Comparison of ENCODE assay signal across 25 cellular contexts in genomic region chr17:55547027-55547670, GRCh38. TPM values are rescaled to one million over a fixed set of nuclear protein-coding genes. Genes with fewer than 3 reads are reported as not detected.
DNase-seq lines count a peak whose midpoint lies in the region; ATAC-seq and TF ChIP-seq lines count a peak whose summit lies in the region.
"Had no signal": no experiment of that assay in that cellular context is flagged by ENCODE, and none has a peak within 500 bp of the region (broad histone marks: within the 10 kb centered on the region; RNA-seq: fewer than 3 reads in every experiment).

No MANE protein-coding gene starts in this region.

- TF ChIP-seq CTCF in fibroblast of mammary gland (conservative IDR thresholded peaks at IDR 0.05; ENCODE audit: control insufficient read depth, insufficient read depth, low read depth, low read length) = no peak
- no peak for TF ChIP-seq CTCF in osteoblast (IDR thresholded peaks at IDR 0.05; ENCODE audit: extremely low read depth, low read depth, low read length)

- H4K20me1 ChIP-seq in osteoblast (ENCODE audit: insufficient read depth, low read length) = no peaks in the 10 kb centered on the region
- H4K20me1 ChIP-seq: BLaER1 had no signal

- peak overlapping the region; percentile 25 for H3K4me2 ChIP-seq in osteoblast (ENCODE audit: insufficient read depth, low read length)
- H3K4me2 ChIP-seq: BLaER1 had no signal

- in situ Hi-C loops in SK-MEL-5 (cut with HindIII; ENCODE audit: low pct_unique_long_range_greater_than_20kb, low sequenced_read_pairs) = no loop called here

- peak overlapping the region; percentile 54 for H2AFZ ChIP-seq in osteoblast (ENCODE audit: low read length)

- H3K4me1 ChIP-seq in osteoblast (ENCODE audit: insufficient read depth, low read length) = peaks cover 6% of the 10 kb centered on the region
- H3K4me1 ChIP-seq: BLaER1, lower lobe of right lung, tibial artery had no signal

- H3K9me3 ChIP-seq in osteoblast (ENCODE audit: low read depth, low read length) = no peaks in the 10 kb centered on the region
- H3K9me3 ChIP-seq: lower lobe of right lung, tibial artery had no signal

- H3K79me2 ChIP-seq in osteoblast (ENCODE audit: insufficient read depth, low read length) = no peaks in the 10 kb centered on the region

- H3K36me3 ChIP-seq in osteoblast (ENCODE audit: insufficient read depth, low read length) = no peaks in the 10 kb centered on the region
- H3K36me3 ChIP-seq: BLaER1, lower lobe of right lung, tibial artery had no signal

- H3K4me3 ChIP-seq in fibroblast of mammary gland (ENCODE audit: control insufficient read depth, low read depth, low read length) = no peak overlapping the region
- H3K4me3 ChIP-seq in osteoblast (ENCODE audit: insufficient read depth, low read length) = no peak overlapping the region
- H3K4me3 ChIP-seq: BLaER1, lower lobe of right lung, tibial artery had no signal

- DNase-seq in GM03348 (ENCODE audit: low spot score) = peak; percentile 12
- peak; percentile 15 for DNase-seq in SK-MEL-5 (ENCODE audit: low read depth, low spot score)
- peak; percentile 60 for DNase-seq in fibroblast of mammary gland (ENCODE audit: low read depth)
- DNase-seq in osteoblast (ENCODE audit: insufficient read length, low spot score, missing footprints) = no peak
- no peak for DNase-seq in NOMO-1 treated with DMSO at 0.1 percent for 48 hours (lab: John Stamatoyannopoulos, UW; ENCODE audit: unreplicated experiment)
- no peak for DNase-seq in posterior vena cava (ENCODE audit: low spot score)
- DNase-seq in substantia nigra (lab: John Stamatoyannopoulos, UW) = no peak
- DNase-seq: activated naive CD4-positive, alpha-beta T cell treated with Interleukin-2 at 50 U/mL for 16 hours; dermis blood vessel endothelial cell; DMS 273 treated with DMSO at 0.1 percent for 48 hours; GDM1; HFFc6; lower lobe of right lung; naive B cell; NCI-H1105; NCI-H774; stimulated activated CD4-positive, alpha-beta T cell treated with anti-CD3 and anti-CD28 coated beads, Interleukin-12 subunit alpha, Interleukin-12 subunit beta, amount 100 ng/mL, for 4 hours; tibial artery had no signal

- no peaks in the 10 kb centered on the region for H3K27me3 ChIP-seq in osteoblast (ENCODE audit: insufficient read depth, low read length)
- H3K27me3 ChIP-seq: BLaER1 had no signal

- H3K27ac ChIP-seq in osteoblast (ENCODE audit: low read depth, low read length) = no peak overlapping the region
- H3K27ac ChIP-seq in substantia nigra (ENCODE audit: low read depth, low read length, poor library complexity, severe bottlenecking) = no peak overlapping the region
- H3K27ac ChIP-seq: BLaER1, epithelial cell of prostate, lower lobe of right lung, tibial artery had no signal

- no peak for ATAC-seq in HG02884 (IDR thresholded peaks at IDR 0.05; ENCODE audit: unreplicated experiment)
- ATAC-seq: activated CD4-positive, CD25-positive, alpha-beta regulatory T cell treated with anti-CD3 and anti-CD28 coated beads, Interleukin-2, amount 50 U/mL, for 24 hours; Panc1 had no signal

- intact Hi-C loops in posterior vena cava (cut with DNase I) = no loop called here

RNA-seq across cellular contexts. Expression of gene SMIM36, which starts 35.9 kb away (rescaled TPM):
- total RNA-seq in SK-MEL-5 (2014; rRNA removed; shearing (Covaris generic)) = not detected in 2 replicates
- not detected in 2 replicates for polyA plus RNA-seq in SK-MEL-5 (2015; cell fraction: cytosol; rRNA removed)
- polyA plus RNA-seq in SK-MEL-5 (2015; cell fraction: nucleus; rRNA removed) = not detected in 2 replicates
- total RNA-seq in osteoblast (not detected in 2 replicates), posterior vena cava (not detected)
- total RNA-seq: dermis blood vessel endothelial cell, glomerular endothelial cell, HFFc6, lower lobe of right lung, progenitor cell of endocrine pancreas had no signal

Comparison
In these comparisons a context has a peak if more than half of its experiments do, and no peak if none do; other contexts are left out.
1. DNase-seq: peak in GM03348 (single experiment), SK-MEL-5 (single experiment) and fibroblast of mammary gland (single experiment); none in osteoblast (single experiment), NOMO-1 treated with DMSO at 0.1 percent for 48 hours (single experiment), posterior vena cava (single experiment) and substantia nigra (0 of 49).